1 cellular context compared by ENCODE assay signal in genomic region chr17:41082565-41083136, GRCh38.
A peak's percentile ranks its signal among the peaks of the same experiment; 100 is the strongest.
TF ChIP-seq lines count a peak whose summit lies in the region.

No MANE protein-coding gene starts in this region.

TF ChIP-seq in IMR-90, 13 proteins besides CTCF, POLR2A, EP300 and RAD21 (continued from another document):
- TF ChIP-seq MAZ (IDR thresholded peaks at IDR 0.05; ENCODE audit: borderline replicate concordance, low read depth, low read length) (no peak), NFE2L2 (IDR thresholded peaks at IDR 0.05; ENCODE audit: low read depth, low read length) (no peak), MAFK (IDR thresholded peaks at IDR 0.05; ENCODE audit: low read depth, low read length) (peak; percentile 78), SMC3 (IDR thresholded peaks at IDR 0.05; ENCODE audit: low read depth, low read length) (no peak), MXI1 (IDR thresholded peaks at IDR 0.05; ENCODE audit: borderline replicate concordance, low read depth, low read length) (no peak)
- TF ChIP-seq, protein P1, sequence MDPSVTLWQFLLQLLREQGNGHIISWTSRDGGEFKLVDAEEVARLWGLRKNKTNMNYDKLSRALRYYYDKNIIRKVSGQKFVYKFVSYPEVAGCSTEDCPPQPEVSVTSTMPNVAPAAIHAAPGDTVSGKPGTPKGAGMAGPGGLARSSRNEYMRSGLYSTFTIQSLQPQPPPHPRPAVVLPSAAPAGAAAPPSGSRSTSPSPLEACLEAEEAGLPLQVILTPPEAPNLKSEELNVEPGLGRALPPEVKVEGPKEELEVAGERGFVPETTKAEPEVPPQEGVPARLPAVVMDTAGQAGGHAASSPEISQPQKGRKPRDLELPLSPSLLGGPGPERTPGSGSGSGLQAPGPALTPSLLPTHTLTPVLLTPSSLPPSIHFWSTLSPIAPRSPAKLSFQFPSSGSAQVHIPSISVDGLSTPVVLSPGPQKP (IDR thresholded peaks at IDR 0.05; ENCODE audit: borderline replicate concordance, low read depth, low read length), result no peak
